In genomic region chr10:33746176-33746575, GRCh38 we compare ENCODE assay signal across 4 cellular contexts.
"Had no signal": no experiment of that assay in that cellular context is flagged by ENCODE, and none has a peak within 500 bp of the region (broad histone marks: within the 10 kb centered on the region; RNA-seq: fewer than 3 reads in every experiment).

No MANE protein-coding gene starts in this region.

- H3K4me1 Mint-ChIP-seq: GM23338, H9 had no signal

- H3K4me3 Mint-ChIP-seq: GM23338, H9 had no signal

- H3K27ac Mint-ChIP-seq: GM23338, H9 had no signal

- DNase-seq: H9, KG1 had no signal

- H3K9me3 Mint-ChIP-seq: GM23338, H9 had no signal

- ATAC-seq: GM23338, K562 had no signal
